ENCODE assay signal across 1 cellular context in the genomic region with DNA sequence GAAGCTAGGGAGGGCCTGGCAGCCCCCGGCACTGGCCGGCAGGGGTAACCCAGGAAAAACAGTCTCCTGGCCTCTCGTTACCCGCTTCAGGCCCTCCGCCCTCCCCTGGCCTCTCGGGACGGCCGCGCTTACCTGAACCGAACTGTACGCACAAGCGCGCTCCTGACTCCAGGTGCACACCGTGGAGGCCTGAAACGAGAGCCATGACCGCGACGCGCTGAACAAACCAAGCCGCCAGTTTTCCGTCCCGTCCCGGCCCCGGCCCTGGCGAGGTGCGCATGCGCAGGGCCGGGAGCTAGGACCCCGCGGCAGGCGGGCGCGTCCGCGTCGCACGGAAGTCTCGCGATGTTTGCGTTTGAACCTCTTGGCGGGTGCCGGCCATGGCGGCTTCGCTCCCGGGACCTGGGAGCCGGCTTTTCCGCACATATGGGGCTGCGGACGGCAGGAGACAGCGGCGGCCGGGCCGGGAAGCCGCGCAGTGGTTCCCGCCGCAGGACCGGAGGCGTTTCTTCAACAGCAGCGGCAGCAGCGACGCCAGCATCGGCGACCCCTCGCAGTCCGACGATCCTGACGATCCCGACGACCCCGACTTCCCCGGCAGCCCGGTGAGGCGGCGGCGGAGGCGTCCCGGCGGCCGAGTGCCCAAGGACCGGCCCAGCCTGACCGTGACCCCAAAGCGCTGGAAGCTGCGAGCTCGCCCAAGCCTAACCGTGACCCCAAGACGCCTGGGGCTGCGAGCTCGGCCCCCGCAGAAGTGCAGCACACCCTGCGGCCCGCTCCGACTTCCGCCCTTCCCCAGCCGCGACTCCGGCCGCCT.
TF ChIP-seq lines count a peak whose summit lies in the region.

A gene (plus strand): TSS at position 348 of the 817 bp plus-strand sequence. CDS start 33 bp downstream, at position 381.

TF ChIP-seq in HepG2, 621 proteins besides CTCF, POLR2A, EP300 and RAD21 (continued from another document and continues in another):
- TF ChIP-seq, protein P1, sequence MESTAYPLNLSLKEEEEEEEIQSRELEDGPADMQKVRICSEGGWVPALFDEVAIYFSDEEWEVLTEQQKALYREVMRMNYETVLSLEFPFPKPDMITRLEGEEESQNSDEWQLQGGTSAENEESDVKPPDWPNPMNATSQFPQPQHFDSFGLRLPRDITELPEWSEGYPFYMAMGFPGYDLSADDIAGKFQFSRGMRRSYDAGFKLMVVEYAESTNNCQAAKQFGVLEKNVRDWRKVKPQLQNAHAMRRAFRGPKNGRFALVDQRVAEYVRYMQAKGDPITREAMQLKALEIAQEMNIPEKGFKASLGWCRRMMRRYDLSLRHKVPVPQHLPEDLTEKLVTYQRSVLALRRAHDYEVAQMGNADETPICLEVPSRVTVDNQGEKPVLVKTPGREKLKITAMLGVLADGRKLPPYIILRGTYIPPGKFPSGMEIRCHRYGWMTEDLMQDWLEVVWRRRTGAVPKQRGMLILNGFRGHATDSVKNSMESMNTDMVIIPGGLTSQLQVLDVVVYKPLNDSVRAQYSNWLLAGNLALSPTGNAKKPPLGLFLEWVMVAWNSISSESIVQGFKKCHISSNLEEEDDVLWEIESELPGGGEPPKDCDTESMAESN (CRISPR knock-in tag; conservative IDR thresholded peaks at IDR 0.05), result peak; percentile 89
- TF ChIP-seq, protein P2, sequence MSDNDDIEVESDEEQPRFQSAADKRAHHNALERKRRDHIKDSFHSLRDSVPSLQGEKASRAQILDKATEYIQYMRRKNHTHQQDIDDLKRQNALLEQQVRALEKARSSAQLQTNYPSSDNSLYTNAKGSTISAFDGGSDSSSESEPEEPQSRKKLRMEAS (IDR thresholded peaks at IDR 0.05), result peak; percentile 62; the same call in 1 of the 2 replicates
- TF ChIP-seq ZMYM2 (CRISPR knock-in tag; IDR thresholded peaks at IDR 0.05) (0 out of 2 replicates have a peak, but pooled peaks have one; percentile 41), TBX2 (CRISPR knock-in tag; IDR thresholded peaks at IDR 0.05; ENCODE audit: borderline replicate concordance) (peak; percentile 68), ZNF143 (CRISPR knock-in tag; IDR thresholded peaks at IDR 0.05) (0 out of 2 replicates have a peak, but pooled peaks have one; percentile 44), NR2F2 (IDR thresholded peaks at IDR 0.05; ENCODE audit: borderline replicate concordance, low read depth) (no peak), ZNF180 (CRISPR knock-in tag; IDR thresholded peaks at IDR 0.05; ENCODE audit: borderline replicate concordance, low read depth) (no peak), TOPORS (CRISPR knock-in tag; IDR thresholded peaks at IDR 0.05) (peak; percentile 94), ZNF781 (CRISPR knock-in tag; IDR thresholded peaks at IDR 0.05; ENCODE audit: borderline replicate concordance, not compliant biosample characterization) (peak; percentile 59), FOXA1 (IDR thresholded peaks at IDR 0.05) (no peak), FOXA1 (CRISPR knock-in tag; IDR thresholded peaks at IDR 0.05) (peak; percentile 63), GFI1 (CRISPR knock-in tag; IDR thresholded peaks at IDR 0.05; ENCODE audit: borderline replicate concordance) (peak; percentile 51; the same call in 1 of the 2 replicates), SP5 (CRISPR knock-in tag; IDR thresholded peaks at IDR 0.05; ENCODE audit: borderline replicate concordance, low read depth) (peak; percentile 23; the same call in 1 of the 2 replicates), MTA1 (CRISPR knock-in tag; IDR thresholded peaks at IDR 0.05; ENCODE audit: borderline replicate concordance) (peak; percentile 71), MAF1 (CRISPR knock-in tag; IDR thresholded peaks at IDR 0.05; ENCODE audit: borderline replicate concordance) (0 out of 2 replicates have a peak, but pooled peaks have one; percentile 45), ZNF7 (CRISPR knock-in tag; IDR thresholded peaks at IDR 0.05) (no peak), POLR2AphosphoS5 (IDR thresholded peaks at IDR 0.05; ENCODE audit: low read depth, low read length) (peak; percentile 85)
- TF ChIP-seq, protein P3, sequence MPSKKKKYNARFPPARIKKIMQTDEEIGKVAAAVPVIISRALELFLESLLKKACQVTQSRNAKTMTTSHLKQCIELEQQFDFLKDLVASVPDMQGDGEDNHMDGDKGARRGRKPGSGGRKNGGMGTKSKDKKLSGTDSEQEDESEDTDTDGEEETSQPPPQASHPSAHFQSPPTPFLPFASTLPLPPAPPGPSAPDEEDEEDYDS (CRISPR knock-in tag; IDR thresholded peaks at IDR 0.05), result peak; percentile 51
- TF ChIP-seq, protein P4, sequence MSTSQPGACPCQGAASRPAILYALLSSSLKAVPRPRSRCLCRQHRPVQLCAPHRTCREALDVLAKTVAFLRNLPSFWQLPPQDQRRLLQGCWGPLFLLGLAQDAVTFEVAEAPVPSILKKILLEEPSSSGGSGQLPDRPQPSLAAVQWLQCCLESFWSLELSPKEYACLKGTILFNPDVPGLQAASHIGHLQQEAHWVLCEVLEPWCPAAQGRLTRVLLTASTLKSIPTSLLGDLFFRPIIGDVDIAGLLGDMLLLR (CRISPR knock-in tag; IDR thresholded peaks at IDR 0.05), result peak; percentile 75; the same call in 1 of the 2 replicates
- TF ChIP-seq, protein P5, sequence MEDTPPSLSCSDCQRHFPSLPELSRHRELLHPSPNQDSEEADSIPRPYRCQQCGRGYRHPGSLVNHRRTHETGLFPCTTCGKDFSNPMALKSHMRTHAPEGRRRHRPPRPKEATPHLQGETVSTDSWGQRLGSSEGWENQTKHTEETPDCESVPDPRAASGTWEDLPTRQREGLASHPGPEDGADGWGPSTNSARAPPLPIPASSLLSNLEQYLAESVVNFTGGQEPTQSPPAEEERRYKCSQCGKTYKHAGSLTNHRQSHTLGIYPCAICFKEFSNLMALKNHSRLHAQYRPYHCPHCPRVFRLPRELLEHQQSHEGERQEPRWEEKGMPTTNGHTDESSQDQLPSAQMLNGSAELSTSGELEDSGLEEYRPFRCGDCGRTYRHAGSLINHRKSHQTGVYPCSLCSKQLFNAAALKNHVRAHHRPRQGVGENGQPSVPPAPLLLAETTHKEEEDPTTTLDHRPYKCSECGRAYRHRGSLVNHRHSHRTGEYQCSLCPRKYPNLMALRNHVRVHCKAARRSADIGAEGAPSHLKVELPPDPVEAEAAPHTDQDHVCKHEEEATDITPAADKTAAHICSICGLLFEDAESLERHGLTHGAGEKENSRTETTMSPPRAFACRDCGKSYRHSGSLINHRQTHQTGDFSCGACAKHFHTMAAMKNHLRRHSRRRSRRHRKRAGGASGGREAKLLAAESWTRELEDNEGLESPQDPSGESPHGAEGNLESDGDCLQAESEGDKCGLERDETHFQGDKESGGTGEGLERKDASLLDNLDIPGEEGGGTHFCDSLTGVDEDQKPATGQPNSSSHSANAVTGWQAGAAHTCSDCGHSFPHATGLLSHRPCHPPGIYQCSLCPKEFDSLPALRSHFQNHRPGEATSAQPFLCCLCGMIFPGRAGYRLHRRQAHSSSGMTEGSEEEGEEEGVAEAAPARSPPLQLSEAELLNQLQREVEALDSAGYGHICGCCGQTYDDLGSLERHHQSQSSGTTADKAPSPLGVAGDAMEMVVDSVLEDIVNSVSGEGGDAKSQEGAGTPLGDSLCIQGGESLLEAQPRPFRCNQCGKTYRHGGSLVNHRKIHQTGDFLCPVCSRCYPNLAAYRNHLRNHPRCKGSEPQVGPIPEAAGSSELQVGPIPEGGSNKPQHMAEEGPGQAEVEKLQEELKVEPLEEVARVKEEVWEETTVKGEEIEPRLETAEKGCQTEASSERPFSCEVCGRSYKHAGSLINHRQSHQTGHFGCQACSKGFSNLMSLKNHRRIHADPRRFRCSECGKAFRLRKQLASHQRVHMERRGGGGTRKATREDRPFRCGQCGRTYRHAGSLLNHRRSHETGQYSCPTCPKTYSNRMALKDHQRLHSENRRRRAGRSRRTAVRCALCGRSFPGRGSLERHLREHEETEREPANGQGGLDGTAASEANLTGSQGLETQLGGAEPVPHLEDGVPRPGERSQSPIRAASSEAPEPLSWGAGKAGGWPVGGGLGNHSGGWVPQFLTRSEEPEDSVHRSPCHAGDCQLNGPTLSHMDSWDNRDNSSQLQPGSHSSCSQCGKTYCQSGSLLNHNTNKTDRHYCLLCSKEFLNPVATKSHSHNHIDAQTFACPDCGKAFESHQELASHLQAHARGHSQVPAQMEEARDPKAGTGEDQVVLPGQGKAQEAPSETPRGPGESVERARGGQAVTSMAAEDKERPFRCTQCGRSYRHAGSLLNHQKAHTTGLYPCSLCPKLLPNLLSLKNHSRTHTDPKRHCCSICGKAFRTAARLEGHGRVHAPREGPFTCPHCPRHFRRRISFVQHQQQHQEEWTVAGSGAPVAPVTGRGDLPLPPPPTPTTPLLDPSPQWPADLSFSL (CRISPR knock-in tag; IDR thresholded peaks at IDR 0.05), result no peak
- TF ChIP-seq, protein P6, sequence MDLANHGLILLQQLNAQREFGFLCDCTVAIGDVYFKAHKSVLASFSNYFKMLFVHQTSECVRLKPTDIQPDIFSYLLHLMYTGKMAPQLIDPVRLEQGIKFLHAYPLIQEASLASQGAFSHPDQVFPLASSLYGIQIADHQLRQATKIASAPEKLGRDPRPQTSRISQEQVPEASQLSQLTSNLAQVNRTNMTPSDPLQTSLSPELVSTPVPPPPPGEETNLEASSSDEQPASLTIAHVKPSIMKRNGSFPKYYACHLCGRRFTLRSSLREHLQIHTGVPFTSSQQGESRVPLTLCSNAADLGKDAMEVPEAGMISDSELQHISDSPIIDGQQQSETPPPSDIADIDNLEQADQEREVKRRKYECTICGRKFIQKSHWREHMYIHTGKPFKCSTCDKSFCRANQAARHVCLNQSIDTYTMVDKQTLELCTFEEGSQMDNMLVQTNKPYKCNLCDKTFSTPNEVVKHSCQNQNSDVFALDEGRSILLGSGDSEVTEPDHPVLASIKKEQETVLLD (CRISPR knock-in tag; IDR thresholded peaks at IDR 0.05; ENCODE audit: low read depth), result peak; percentile 70; the same call in 1 of the 2 replicates
- TF ChIP-seq, protein P7, sequence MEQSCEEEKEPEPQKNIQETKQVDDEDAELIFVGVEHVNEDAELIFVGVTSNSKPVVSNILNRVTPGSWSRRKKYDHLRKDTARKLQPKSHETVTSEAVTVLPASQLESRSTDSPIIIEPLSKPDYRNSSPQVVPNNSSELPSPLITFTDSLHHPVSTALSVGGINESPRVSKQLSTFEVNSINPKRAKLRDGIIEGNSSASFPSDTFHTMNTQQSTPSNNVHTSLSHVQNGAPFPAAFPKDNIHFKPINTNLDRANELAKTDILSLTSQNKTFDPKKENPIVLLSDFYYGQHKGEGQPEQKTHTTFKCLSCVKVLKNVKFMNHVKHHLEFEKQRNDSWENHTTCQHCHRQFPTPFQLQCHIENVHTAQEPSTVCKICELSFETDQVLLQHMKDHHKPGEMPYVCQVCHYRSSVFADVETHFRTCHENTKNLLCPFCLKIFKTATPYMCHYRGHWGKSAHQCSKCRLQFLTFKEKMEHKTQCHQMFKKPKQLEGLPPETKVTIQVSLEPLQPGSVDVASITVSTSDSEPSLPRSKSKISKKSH (CRISPR knock-in tag; IDR thresholded peaks at IDR 0.05; ENCODE audit: borderline replicate concordance), result peak; percentile 91
- TF ChIP-seq, protein P8, sequence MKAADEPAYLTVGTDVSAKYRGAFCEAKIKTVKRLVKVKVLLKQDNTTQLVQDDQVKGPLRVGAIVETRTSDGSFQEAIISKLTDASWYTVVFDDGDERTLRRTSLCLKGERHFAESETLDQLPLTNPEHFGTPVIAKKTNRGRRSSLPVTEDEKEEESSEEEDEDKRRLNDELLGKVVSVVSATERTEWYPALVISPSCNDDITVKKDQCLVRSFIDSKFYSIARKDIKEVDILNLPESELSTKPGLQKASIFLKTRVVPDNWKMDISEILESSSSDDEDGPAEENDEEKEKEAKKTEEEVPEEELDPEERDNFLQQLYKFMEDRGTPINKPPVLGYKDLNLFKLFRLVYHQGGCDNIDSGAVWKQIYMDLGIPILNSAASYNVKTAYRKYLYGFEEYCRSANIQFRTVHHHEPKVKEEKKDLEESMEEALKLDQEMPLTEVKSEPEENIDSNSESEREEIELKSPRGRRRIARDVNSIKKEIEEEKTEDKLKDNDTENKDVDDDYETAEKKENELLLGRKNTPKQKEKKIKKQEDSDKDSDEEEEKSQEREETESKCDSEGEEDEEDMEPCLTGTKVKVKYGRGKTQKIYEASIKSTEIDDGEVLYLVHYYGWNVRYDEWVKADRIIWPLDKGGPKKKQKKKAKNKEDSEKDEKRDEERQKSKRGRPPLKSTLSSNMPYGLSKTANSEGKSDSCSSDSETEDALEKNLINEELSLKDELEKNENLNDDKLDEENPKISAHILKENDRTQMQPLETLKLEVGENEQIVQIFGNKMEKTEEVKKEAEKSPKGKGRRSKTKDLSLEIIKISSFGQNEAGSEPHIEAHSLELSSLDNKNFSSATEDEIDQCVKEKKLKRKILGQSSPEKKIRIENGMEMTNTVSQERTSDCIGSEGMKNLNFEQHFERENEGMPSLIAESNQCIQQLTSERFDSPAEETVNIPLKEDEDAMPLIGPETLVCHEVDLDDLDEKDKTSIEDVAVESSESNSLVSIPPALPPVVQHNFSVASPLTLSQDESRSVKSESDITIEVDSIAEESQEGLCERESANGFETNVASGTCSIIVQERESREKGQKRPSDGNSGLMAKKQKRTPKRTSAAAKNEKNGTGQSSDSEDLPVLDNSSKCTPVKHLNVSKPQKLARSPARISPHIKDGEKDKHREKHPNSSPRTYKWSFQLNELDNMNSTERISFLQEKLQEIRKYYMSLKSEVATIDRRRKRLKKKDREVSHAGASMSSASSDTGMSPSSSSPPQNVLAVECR (CRISPR knock-in tag; IDR thresholded peaks at IDR 0.05; ENCODE audit: borderline replicate concordance), result peak; percentile 100
- TF ChIP-seq, protein P9, sequence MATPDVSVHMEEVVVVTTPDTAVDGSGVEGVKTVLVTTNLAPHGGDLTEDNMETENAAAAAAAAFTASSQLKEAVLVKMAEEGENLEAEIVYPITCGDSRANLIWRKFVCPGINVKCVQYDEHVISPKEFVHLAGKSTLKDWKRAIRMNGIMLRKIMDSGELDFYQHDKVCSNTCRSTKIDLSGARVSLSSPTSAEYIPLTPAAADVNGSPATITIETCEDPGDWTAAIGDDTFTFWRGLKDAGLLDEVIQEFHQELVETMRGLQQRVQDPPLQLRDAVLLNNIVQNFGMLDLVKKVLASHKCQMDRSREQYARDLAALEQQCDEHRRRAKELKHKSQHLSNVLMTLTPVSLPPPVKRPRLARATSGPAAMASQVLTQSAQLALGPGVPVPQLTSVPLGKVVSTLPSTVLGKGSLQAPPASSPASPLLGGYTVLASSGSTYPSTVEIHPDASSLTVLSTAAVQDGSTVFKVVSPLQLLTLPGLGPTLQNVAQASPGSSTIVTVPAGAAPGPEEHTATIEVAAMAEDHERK (CRISPR knock-in tag; IDR thresholded peaks at IDR 0.05; ENCODE audit: low read depth), result peak; percentile 71; the same call in 1 of the 2 replicates
